14 cellular contexts compared by ENCODE assay signal in the genomic region with DNA sequence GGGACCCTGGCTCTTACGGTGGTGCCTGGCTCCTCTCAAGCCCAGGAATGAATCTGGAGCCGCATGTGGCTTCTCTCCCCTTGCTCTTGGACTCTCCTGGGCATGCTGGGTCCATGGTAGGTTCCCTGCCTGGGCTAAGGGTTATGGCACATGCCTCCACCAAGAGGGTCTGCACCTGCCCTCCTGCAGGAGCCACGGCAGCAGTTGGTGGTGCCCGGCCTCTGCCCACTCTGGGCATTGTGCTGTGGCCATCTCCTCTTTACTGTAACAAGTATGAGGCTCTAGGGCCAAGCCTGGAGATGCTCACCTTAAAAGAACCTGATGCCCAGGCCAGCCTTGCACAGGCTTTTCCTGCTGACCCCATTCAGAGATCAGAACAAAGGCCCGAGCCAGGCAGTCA.
"Had no signal": no experiment of that assay in that cellular context is flagged by ENCODE, and none has a peak within 500 bp of the region (broad histone marks: within the 10 kb centered on the region; RNA-seq: fewer than 3 reads in every experiment).

No MANE protein-coding gene starts in this region.

- H3K4me3 ChIP-seq: body of pancreas, mucosa of descending colon, stomach, thyroid gland had no signal

- H3K27ac ChIP-seq: body of pancreas, stomach, thyroid gland had no signal

- H3K36me3 ChIP-seq: stomach, thyroid gland had no signal

- H3K27ac Mint-ChIP-seq: naive thymus-derived CD8-positive, alpha-beta T cell had no signal

- H3K4me1 Mint-ChIP-seq: central memory CD8-positive, alpha-beta T cell had no signal

- H3K36me3 Mint-ChIP-seq: naive thymus-derived CD8-positive, alpha-beta T cell had no signal

- H3K4me3 Mint-ChIP-seq: central memory CD8-positive, alpha-beta T cell; naive thymus-derived CD8-positive, alpha-beta T cell had no signal

- DNase-seq: activated CD4-positive, CD25-positive, alpha-beta regulatory T cell; activated naive CD4-positive, alpha-beta T cell treated with Interleukin-2 at 50 U/mL for 16 hours; amniotic stem cell; hippocampal formation; mammary epithelial cell; naive thymus-derived CD8-positive, alpha-beta T cell; nucleus accumbens; stimulated activated CD4-positive, alpha-beta T cell treated with anti-CD3 and anti-CD28 coated beads, Interleukin-4, amount 100 ng/mL, for 4 hours; T-helper 2 cell; thyroid gland had no signal

- H3K9me3 Mint-ChIP-seq: central memory CD8-positive, alpha-beta T cell; naive thymus-derived CD8-positive, alpha-beta T cell had no signal

- H3K9me3 ChIP-seq: body of pancreas, mucosa of descending colon, stomach, thyroid gland had no signal

- H3K27me3 ChIP-seq: body of pancreas, stomach, thyroid gland had no signal
